Comparison of ENCODE assay signal across 1 cellular context in the genomic region with DNA sequence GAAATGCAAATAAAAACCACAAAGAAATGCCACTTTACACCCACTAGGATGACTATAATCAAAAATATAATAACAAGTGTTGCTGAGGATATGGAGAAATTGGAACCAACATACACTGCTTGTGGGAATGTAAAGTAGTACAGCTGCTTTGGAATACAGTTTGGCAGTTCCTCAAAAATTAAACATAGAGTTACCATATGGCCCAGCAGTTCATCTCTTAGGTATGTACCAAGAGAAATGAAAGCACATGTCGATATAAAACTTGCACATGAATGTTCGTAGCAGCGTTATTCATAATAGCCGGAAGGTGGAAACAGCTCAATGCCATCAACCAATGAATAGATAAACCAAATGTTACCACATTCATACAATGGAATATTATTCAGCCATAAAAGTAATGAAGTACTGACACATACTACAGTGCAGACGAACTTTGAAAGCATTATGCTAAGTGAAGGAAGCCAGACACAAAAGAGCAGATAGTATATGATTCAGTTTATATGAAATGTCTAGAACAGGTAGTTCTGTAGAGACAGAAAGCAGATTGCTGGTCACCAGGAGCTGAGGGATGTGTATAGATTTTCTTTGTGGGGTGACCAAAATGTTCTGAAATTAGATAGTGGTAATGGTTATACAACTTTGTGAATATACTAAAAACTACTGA.
TF ChIP-seq lines count a peak whose summit lies in the region.

No MANE protein-coding gene starts in this region.

TF ChIP-seq in endothelial cell of umbilical vein, 7 proteins besides CTCF, POLR2A, EP300 and RAD21:
- TF ChIP-seq FOS (IDR thresholded peaks at IDR 0.05; ENCODE audit: borderline replicate concordance, insufficient read depth, low read length) (no peak), POLR2AphosphoS5 (IDR thresholded peaks at IDR 0.05; ENCODE audit: insufficient read depth, low read depth, low read length) (no peak), EZH2 (IDR thresholded peaks at IDR 0.05; ENCODE audit: borderline replicate concordance, low read depth, low read length, severe bottlenecking) (no peak), JUN (IDR thresholded peaks at IDR 0.05; ENCODE audit: borderline replicate concordance, insufficient read depth, insufficient read length, low read depth) (no peak), GATA2 (IDR thresholded peaks at IDR 0.05; ENCODE audit: insufficient read depth, insufficient read length, low read depth, low read length) (no peak), MYC (IDR thresholded peaks at IDR 0.05; ENCODE audit: low read depth, low read length) (no peak)
- TF ChIP-seq, protein P1, sequence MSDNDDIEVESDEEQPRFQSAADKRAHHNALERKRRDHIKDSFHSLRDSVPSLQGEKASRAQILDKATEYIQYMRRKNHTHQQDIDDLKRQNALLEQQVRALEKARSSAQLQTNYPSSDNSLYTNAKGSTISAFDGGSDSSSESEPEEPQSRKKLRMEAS (IDR thresholded peaks at IDR 0.05; ENCODE audit: insufficient read depth, insufficient read length) = no peak
TF ChIP-seq in endothelial cell of umbilical vein: peak in this region for 0.
